In the genomic region with DNA sequence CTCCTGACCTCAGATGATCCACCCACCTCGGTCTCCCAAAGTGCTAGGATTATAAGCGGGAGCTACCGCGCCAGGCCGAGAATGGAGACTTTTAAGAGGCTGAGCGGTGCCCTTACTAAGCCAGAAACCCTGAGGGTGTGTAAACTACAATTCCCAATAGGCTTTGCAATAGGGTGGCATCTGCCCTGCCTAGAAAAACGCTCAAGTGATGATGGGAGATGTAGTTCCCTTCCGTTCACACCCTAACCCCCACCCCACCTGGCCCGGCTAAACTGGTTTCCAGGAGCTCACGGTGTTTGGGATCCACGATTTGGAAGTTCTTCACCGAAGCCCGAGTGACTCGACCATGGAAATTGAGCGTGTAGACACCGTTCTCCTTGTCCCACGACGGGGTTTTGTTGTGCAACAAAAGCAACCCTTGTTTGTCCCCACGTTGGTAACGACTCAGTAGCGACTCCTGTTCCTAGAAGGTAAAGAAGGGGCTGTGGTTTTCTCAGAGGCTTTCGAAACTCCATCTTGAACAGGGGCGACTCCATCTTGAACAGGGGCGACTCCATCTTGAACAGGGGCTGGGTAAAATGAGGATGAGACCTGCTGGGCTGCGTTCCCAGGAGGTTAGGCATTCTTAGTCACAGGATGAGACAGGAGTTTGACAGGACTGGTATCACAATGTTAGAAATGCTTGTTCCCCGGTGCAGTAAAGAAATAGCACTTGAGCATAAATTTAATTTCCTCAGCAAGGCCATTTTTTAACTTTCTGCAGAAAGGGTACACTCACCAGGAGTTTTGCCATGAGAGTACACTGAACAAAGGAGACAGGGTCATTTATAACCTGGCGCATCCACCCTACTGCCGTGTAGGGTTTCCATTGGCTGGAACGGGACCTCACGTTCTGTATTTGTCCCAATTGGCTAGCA, we compare ENCODE assay signal across 12 cellular contexts. TPM values are rescaled to one million over a fixed set of nuclear protein-coding genes. Genes with fewer than 3 reads are reported as not detected.
DNase-seq lines count a peak whose midpoint lies in the region; ATAC-seq, FAIRE-seq and TF ChIP-seq lines count a peak whose summit lies in the region.
"Had no signal": no experiment of that assay in that cellular context is flagged by ENCODE, and none has a peak within 500 bp of the region (broad histone marks: within the 10 kb centered on the region; RNA-seq: fewer than 3 reads in every experiment).

No MANE protein-coding gene starts in this region.

- peaks cover 0 to 35% of the 10 kb centered on the region in 2 donors for H3K4me1 ChIP-seq in left lung

- H3K27me3 Mint-ChIP-seq in CD14-positive monocyte (ENCODE audit: low read depth in 3 of 3) (peaks cover 1 to 7% (median 3%) of the 10 kb centered on the region in 3 donors), WTC11 (ENCODE audit: low read depth) (no peaks in the 10 kb centered on the region)

- peak; percentile 20 for FAIRE-seq in GM12891 (lab: Jason Lieb, UNC)
- FAIRE-seq: TTC549 had no signal

- CTCF ChIA-PET in WTC11 (lab: Charles Lee): interaction anchor here (0.5 to 3.2 kb wide), 10 partner anchors 10 to 216 kb away, joined by 3 to 21 read pairs (median 4); a partner anchor contains a TSS

- H3K27ac Mint-ChIP-seq in CD14-positive monocyte: peak overlapping the region in 5 of 7 donors; percentile 26 to 84 (median 62)
- H3K27ac Mint-ChIP-seq in WTC11: no peak overlapping the region; the same call in 1 of the 2 replicates

- H3K36me3 ChIP-seq in left lung: peaks cover 0 to 24% of the 10 kb centered on the region in 2 donors

- H3K9me3 Mint-ChIP-seq in CD14-positive monocyte (peaks cover 11 to 26% (median 14%) of the 10 kb centered on the region in 7 donors), WTC11 (no peaks in the 10 kb centered on the region)

- intact Hi-C loops in CD14-positive monocyte (cut with micrococcal nuclease) (no loop called here), left lung (cut with DNase I) (no loop called here)

- H3K4me3 Mint-ChIP-seq in CD14-positive monocyte (no peak overlapping the region), WTC11 (no peak overlapping the region)

- peak overlapping the region in 1 of 2 donors; percentile 20 for H3K27ac ChIP-seq in left lung

- no peaks in the 10 kb centered on the region for H3K9me3 ChIP-seq in left lung

- H3K36me3 Mint-ChIP-seq in CD14-positive monocyte: peaks cover 14 to 24% of the 10 kb centered on the region in 2 donors
- H3K36me3 Mint-ChIP-seq in WTC11: no peaks in the 10 kb centered on the region

- peaks cover 19% of the 10 kb centered on the region for H3K4me1 Mint-ChIP-seq in CD14-positive monocyte
- H3K4me1 Mint-ChIP-seq in WTC11: peaks cover 19% of the 10 kb centered on the region

- TF ChIP-seq CTCF in CD14-positive monocyte (IDR thresholded peaks at IDR 0.05) (no peak), WTC11 (IDR thresholded peaks at IDR 0.05) (no peak), left lung (IDR thresholded peaks at IDR 0.05) (no peak)

- TF ChIP-seq POLR2A in GM12891 (IDR thresholded peaks at IDR 0.05; ENCODE audit: low read depth, low read length): no peak; the same call in 1 of the 2 replicates

- peak; percentile 89 for ATAC-seq in WTC11
- peak; percentile 57 for ATAC-seq in left lung

- no peak overlapping the region for H3K4me3 ChIP-seq in left lung

- POLR2A ChIA-PET in WTC11 (lab: Charles Lee): interaction anchor here (0.6 to 2.6 kb wide), 3 partner anchors 10 to 17 kb away, joined by 3 to 12 read pairs (median 7); a partner anchor contains a TSS

- H3K27me3 ChIP-seq in left lung: no peaks in the 10 kb centered on the region

- no peak for DNase-seq in CD14-positive monocyte (ENCODE audit: low spot score)
- DNase-seq in GM12891 (ENCODE audit: insufficient read length, low spot score): no peak
- peak; percentile 73 for DNase-seq in WTC11 (ENCODE audit: low spot score)
- DNase-seq in left lung: no peak
- DNase-seq in effector CD8-positive, alpha-beta T cell (lab: John Stamatoyannopoulos, UW): no peak
- DNase-seq in GF-D8 (lab: John Stamatoyannopoulos, UW): no peak
- DNase-seq in NOMO-1 treated with dmso at 0.1 percent for 144 hours (lab: John Stamatoyannopoulos, UW; ENCODE audit: unreplicated experiment): no peak
- DNase-seq in activated CD4-positive, CD25-positive, alpha-beta regulatory T cell (lab: John Stamatoyannopoulos, UW): no peak
- DNase-seq: NCI-H2081 treated with DMSO at 0.1 percent for 48 hours; stimulated activated CD4-positive, alpha-beta T cell treated with anti-CD3 and anti-CD28 coated beads, Interleukin-2, amount 100 ng/mL, for 48 hours had no signal

TF ChIP-seq in GM12891, 5 proteins besides CTCF, POLR2A, EP300 and RAD21:
- TF ChIP-seq TAF1 (IDR thresholded peaks at IDR 0.05; ENCODE audit: low read depth, low read length) (no peak), PAX5 (IDR thresholded peaks at IDR 0.05; ENCODE audit: insufficient read depth, low read length, severe bottlenecking) (no peak), POU2F2 (IDR thresholded peaks at IDR 0.05; ENCODE audit: low read depth, low read length) (no peak), POLR2AphosphoS5 (IDR thresholded peaks at IDR 0.05; ENCODE audit: low read depth, low read length) (peak; percentile 41; the same call in 1 of the 2 replicates), SPI1 (IDR thresholded peaks at IDR 0.05; ENCODE audit: low read depth, low read length) (no peak)

TF ChIP-seq in WTC11, 78 proteins besides CTCF, POLR2A, EP300 and RAD21 (continues in another document):
- TF ChIP-seq NFATC4 (CRISPR knock-in tag; IDR thresholded peaks at IDR 0.05) (peak; percentile 89), TEAD4 (CRISPR knock-in tag; IDR thresholded peaks at IDR 0.05) (no peak), ZNF219 (CRISPR knock-in tag; IDR thresholded peaks at IDR 0.05; ENCODE audit: borderline replicate concordance) (no peak), ZNF671 (CRISPR knock-in tag; IDR thresholded peaks at IDR 0.05) (peak; percentile 88), JUN (CRISPR knock-in tag; IDR thresholded peaks at IDR 0.05) (no peak), CREM (CRISPR knock-in tag; IDR thresholded peaks at IDR 0.05) (no peak)
- TF ChIP-seq, protein P1, sequence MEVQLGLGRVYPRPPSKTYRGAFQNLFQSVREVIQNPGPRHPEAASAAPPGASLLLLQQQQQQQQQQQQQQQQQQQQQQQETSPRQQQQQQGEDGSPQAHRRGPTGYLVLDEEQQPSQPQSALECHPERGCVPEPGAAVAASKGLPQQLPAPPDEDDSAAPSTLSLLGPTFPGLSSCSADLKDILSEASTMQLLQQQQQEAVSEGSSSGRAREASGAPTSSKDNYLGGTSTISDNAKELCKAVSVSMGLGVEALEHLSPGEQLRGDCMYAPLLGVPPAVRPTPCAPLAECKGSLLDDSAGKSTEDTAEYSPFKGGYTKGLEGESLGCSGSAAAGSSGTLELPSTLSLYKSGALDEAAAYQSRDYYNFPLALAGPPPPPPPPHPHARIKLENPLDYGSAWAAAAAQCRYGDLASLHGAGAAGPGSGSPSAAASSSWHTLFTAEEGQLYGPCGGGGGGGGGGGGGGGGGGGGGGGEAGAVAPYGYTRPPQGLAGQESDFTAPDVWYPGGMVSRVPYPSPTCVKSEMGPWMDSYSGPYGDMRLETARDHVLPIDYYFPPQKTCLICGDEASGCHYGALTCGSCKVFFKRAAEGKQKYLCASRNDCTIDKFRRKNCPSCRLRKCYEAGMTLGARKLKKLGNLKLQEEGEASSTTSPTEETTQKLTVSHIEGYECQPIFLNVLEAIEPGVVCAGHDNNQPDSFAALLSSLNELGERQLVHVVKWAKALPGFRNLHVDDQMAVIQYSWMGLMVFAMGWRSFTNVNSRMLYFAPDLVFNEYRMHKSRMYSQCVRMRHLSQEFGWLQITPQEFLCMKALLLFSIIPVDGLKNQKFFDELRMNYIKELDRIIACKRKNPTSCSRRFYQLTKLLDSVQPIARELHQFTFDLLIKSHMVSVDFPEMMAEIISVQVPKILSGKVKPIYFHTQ (CRISPR knock-in tag; IDR thresholded peaks at IDR 0.05): peak; percentile 95
- TF ChIP-seq, protein P2, sequence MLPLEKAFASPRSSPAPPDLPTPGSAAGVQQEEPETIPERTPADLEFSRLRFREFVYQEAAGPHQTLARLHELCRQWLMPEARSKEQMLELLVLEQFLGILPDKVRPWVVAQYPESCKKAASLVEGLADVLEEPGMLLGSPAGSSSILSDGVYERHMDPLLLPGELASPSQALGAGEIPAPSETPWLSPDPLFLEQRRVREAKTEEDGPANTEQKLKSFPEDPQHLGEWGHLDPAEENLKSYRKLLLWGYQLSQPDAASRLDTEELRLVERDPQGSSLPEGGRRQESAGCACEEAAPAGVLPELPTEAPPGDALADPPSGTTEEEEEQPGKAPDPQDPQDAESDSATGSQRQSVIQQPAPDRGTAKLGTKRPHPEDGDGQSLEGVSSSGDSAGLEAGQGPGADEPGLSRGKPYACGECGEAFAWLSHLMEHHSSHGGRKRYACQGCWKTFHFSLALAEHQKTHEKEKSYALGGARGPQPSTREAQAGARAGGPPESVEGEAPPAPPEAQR (CRISPR knock-in tag; IDR thresholded peaks at IDR 0.05): peak; percentile 100

RNA-seq across cellular contexts. Expression of a gene that starts 9.8 kb away (rescaled TPM):
- 100 to 1,000 TPM; 127 to 169 TPM for polyA plus RNA-seq in CD14-positive monocyte
- 72.6 TPM for polyA plus RNA-seq in GM12891 (2012; ENCODE audit: low read depth, missing spikeins)
- total RNA-seq in WTC11 (2021) (17.0 to 19.5 TPM (median 17.9 TPM) in 3 replicates), left lung (10 to 100 TPM; 68.4 to 74.8 TPM)

RNA-seq across cellular contexts. Expression of a gene that starts 13.6 kb away (rescaled TPM):
- 1 to 10 TPM; 1.1 to 1.5 TPM for polyA plus RNA-seq in CD14-positive monocyte
- 9.8 TPM for polyA plus RNA-seq in GM12891 (2012; ENCODE audit: low read depth, missing spikeins)
- total RNA-seq in WTC11 (2021) (14.8 to 17.7 TPM (median 16.8 TPM) in 3 replicates), left lung (10 to 100 TPM; 21.0 to 37.3 TPM)

RNA-seq across cellular contexts. Expression of a gene that starts 16.5 kb away (rescaled TPM):
- not detected for polyA plus RNA-seq in CD14-positive monocyte
- 0.35 TPM for polyA plus RNA-seq in GM12891 (2012; ENCODE audit: low read depth, missing spikeins)
- total RNA-seq in WTC11 (2021) (3.1 to 5.6 TPM (median 3.9 TPM) in 3 replicates), left lung (1 to 10 TPM in 1 of 2 donors, under 1 TPM in 1; 0.89 to 1.2 TPM)
- total RNA-seq: Daoy had no signal

RNA-seq across cellular contexts. Expression of a gene that starts 18.1 kb away (rescaled TPM):
- polyA plus RNA-seq in CD14-positive monocyte: 100 to 1,000 TPM in 1 of 2 donors, 10 to 100 TPM in 1; 80.9 to 108 TPM
- polyA plus RNA-seq in GM12891 (2012; ENCODE audit: low read depth, missing spikeins): 106 TPM
- total RNA-seq in WTC11 (2021) (145 to 153 TPM (median 149 TPM) in 3 replicates), left lung (100 to 1,000 TPM; 286 to 331 TPM)

RNA-seq across cellular contexts. Expression of a gene that starts 45.7 kb away (rescaled TPM):
- not detected for polyA plus RNA-seq in CD14-positive monocyte
- 8.2 TPM for polyA plus RNA-seq in GM12891 (2012; ENCODE audit: low read depth, missing spikeins)
- total RNA-seq in WTC11 (2021) (11.4 to 18.2 TPM (median 17.0 TPM) in 3 replicates), left lung (10 to 100 TPM; 10.1 to 20.3 TPM)
